2 cellular contexts compared by ENCODE assay signal in genomic region chr5:13659391-13659790, GRCh38.
TF ChIP-seq lines count a peak whose summit lies in the region.

No MANE protein-coding gene starts in this region.

TF ChIP-seq in SK-N-SH, 30 proteins besides CTCF, POLR2A, EP300 and RAD21:
- TF ChIP-seq POLR2AphosphoS5 (IDR thresholded peaks at IDR 0.05; ENCODE audit: low read depth, low read length) (no peak), IRF3 (IDR thresholded peaks at IDR 0.05; ENCODE audit: low read depth, low read length) (no peak), RXRA (IDR thresholded peaks at IDR 0.05; ENCODE audit: borderline replicate concordance, low read depth) (no peak), EZH2phosphoT487 (IDR thresholded peaks at IDR 0.05; ENCODE audit: borderline replicate concordance, low read depth) (no peak), RCOR1 (IDR thresholded peaks at IDR 0.05; ENCODE audit: low read length) (no peak)
- TF ChIP-seq, protein P1, sequence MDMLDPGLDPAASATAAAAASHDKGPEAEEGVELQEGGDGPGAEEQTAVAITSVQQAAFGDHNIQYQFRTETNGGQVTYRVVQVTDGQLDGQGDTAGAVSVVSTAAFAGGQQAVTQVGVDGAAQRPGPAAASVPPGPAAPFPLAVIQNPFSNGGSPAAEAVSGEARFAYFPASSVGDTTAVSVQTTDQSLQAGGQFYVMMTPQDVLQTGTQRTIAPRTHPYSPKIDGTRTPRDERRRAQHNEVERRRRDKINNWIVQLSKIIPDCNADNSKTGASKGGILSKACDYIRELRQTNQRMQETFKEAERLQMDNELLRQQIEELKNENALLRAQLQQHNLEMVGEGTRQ (IDR thresholded peaks at IDR 0.05; ENCODE audit: borderline replicate concordance, low read depth, low read length) = no peak

TF ChIP-seq in SK-N-SH treated with all-trans-retinoic acid at 6 μM for 48 hours, 23 proteins besides CTCF, POLR2A, EP300 and RAD21:
- no peak for TF ChIP-seq ZNF565 (CRISPR knock-in tag; conservative IDR thresholded peaks at IDR 0.05; ENCODE audit: low read depth)
- TF ChIP-seq CREB5 (CRISPR knock-in tag; IDR thresholded peaks at IDR 0.05; ENCODE audit: low read depth) = no peak
- TF ChIP-seq ISL1 (CRISPR knock-in tag; IDR thresholded peaks at IDR 0.05) = no peak
TF ChIP-seq in SK-N-SH treated with all-trans-retinoic acid at 6 μM for 48 hours: peak in this region for 0.
